1 cellular context compared by ENCODE assay signal in genomic region chr10:110422548-110422947, GRCh38.
TF ChIP-seq lines count a peak whose summit lies in the region.

No MANE protein-coding gene starts in this region.

TF ChIP-seq in WTC11, 78 proteins besides CTCF, POLR2A, EP300 and RAD21 (continued from another document):
- TF ChIP-seq ARID4B (CRISPR knock-in tag; IDR thresholded peaks at IDR 0.05; ENCODE audit: borderline replicate concordance): no peak
- no peak for TF ChIP-seq GABPB1 (CRISPR knock-in tag; IDR thresholded peaks at IDR 0.05)
- TF ChIP-seq ZMAT4 (CRISPR knock-in tag; IDR thresholded peaks at IDR 0.05): no peak
